Comparison of ENCODE assay signal across 8 cellular contexts in the genomic region with DNA sequence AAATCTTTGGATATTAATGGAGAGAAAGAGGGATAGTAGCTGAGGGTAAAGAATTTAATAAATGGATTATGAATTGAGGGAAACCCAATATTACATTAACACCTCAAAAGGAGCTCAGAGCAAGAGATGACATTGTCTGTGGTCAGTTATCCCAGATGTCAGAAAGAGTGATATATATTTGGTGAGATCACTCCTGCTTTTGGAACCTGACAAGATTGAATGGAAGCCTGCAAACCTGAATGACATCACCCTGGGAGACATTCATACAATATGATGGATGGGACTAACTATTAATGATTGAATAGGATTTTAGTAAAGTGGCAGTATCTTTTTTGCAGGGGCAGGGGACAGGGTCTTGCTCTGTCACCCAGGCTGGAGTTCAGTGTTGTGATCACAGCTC. TPM values are rescaled to one million over a fixed set of nuclear protein-coding genes. Genes with fewer than 3 reads are reported as not detected.
"Had no signal": no experiment of that assay in that cellular context is flagged by ENCODE, and none has a peak within 500 bp of the region (broad histone marks: within the 10 kb centered on the region; RNA-seq: fewer than 3 reads in every experiment).

No MANE protein-coding gene starts in this region.

- ATAC-seq: HepG2 had no signal

- FAIRE-seq: HepG2, HTR-8/SVneo had no signal

- DNase-seq: IMR-90, KBM-7, KG1 had no signal

- H3K27ac ChIP-seq: HL-60 had no signal

RNA-seq across cellular contexts. Expression of gene FGR, which starts 43.8 kb away (rescaled TPM):
- total RNA-seq: HepG2, HT-29, HT1080, IMR-90 had no signal
- polyA plus RNA-seq: HepG2, IMR-90 had no signal
